ENCODE assay signal across 23 cellular contexts in genomic region chr6:45428734-45429133, GRCh38. TPM values are rescaled to one million over a fixed set of nuclear protein-coding genes. Genes with fewer than 3 reads are reported as not detected.
A peak's percentile ranks its signal among the peaks of the same experiment; 100 is the strongest.
DNase-seq lines count a peak whose midpoint lies in the region; ATAC-seq and TF ChIP-seq lines count a peak whose summit lies in the region.
"Had no signal": no experiment of that assay in that cellular context is flagged by ENCODE, and none has a peak within 500 bp of the region (broad histone marks: within the 10 kb centered on the region; RNA-seq: fewer than 3 reads in every experiment).

No MANE protein-coding gene starts in this region.

- no peaks in the 10 kb centered on the region for H4K20me1 ChIP-seq in DND-41 (ENCODE audit: insufficient read depth, low read length)

- no peak overlapping the region for H3K4me3 ChIP-seq in DND-41 (ENCODE audit: low read depth in 1 of 2, low read length in 2 of 2)
- H3K4me3 ChIP-seq in mucosa of descending colon = no peak overlapping the region
- H3K4me3 ChIP-seq in sigmoid colon = no peak overlapping the region
- H3K4me3 ChIP-seq: ascending aorta, GM23338, lung, skin epidermis had no signal

- peak overlapping the region; percentile 61 for H3K27ac ChIP-seq in DND-41 (ENCODE audit: low read length)
- peak overlapping the region in 1 of 4 donors; percentile 6 for H3K27ac ChIP-seq in sigmoid colon
- H3K27ac ChIP-seq: ascending aorta, VCaP had no signal

- H3K27me3 Mint-ChIP-seq in activated CD4-positive, alpha-beta T cell treated with anti-CD3 and anti-CD28 coated beads, Interleukin-2, amount 10 ng/mL, durations not matched to agents 24 days and 14 days = peaks cover 6% of the 10 kb centered on the region
- H3K27me3 Mint-ChIP-seq in T-helper 2 cell treated with Interferon-gamma antibody and Interleukin-4, amounts not matched to agents 5 μg/mL and 100 μg/mL, for 36 hours (ENCODE audit: low read depth) = no peaks in the 10 kb centered on the region

- H3K4me1 ChIP-seq in DND-41 (ENCODE audit: insufficient read depth, low read length) (peaks cover 79% of the 10 kb centered on the region), mucosa of descending colon (ENCODE audit: low read depth) (no peaks in the 10 kb centered on the region), sigmoid colon (peaks cover 0 to 10% (median 5%) of the 10 kb centered on the region in 4 donors)

- no peak overlapping the region for H3K9ac ChIP-seq in DND-41 (ENCODE audit: low read depth, low read length)

- H3K9me3 Mint-ChIP-seq in activated CD4-positive, alpha-beta T cell treated with anti-CD3 and anti-CD28 coated beads, Interleukin-2, amount 10 ng/mL, durations not matched to agents 24 days and 14 days = no peaks in the 10 kb centered on the region
- H3K9me3 Mint-ChIP-seq in T-helper 2 cell treated with Interferon-gamma antibody and Interleukin-4, amounts not matched to agents 5 μg/mL and 100 μg/mL, for 36 hours = no peaks in the 10 kb centered on the region
- H3K9me3 Mint-ChIP-seq: GM23338 had no signal

- ATAC-seq in DND-41 (ENCODE audit: insufficient read depth, low read depth) (peak; percentile 75), mucosa of descending colon (peak; percentile 33), HG02885 (IDR thresholded peaks at IDR 0.05; ENCODE audit: poor library complexity, unreplicated experiment) (no peak)
- ATAC-seq: GM23338 had no signal

- H3K4me2 ChIP-seq in DND-41 (ENCODE audit: insufficient read depth, low read length) = peak overlapping the region; percentile 16; the same call in 1 of the 2 replicates
- H3K4me2 ChIP-seq: GM23338 had no signal

- no peak overlapping the region for H2AFZ ChIP-seq in DND-41 (ENCODE audit: low read depth, low read length)
- H2AFZ ChIP-seq: GM23338 had no signal

- TF ChIP-seq POLR2A in sigmoid colon (IDR thresholded peaks at IDR 0.05) = no peak

- no peak overlapping the region for H3K4me3 Mint-ChIP-seq in activated CD4-positive, alpha-beta T cell treated with anti-CD3 and anti-CD28 coated beads, Interleukin-2, amount 10 ng/mL, durations not matched to agents 24 days and 14 days
- H3K4me3 Mint-ChIP-seq in T-helper 2 cell treated with Interferon-gamma antibody and Interleukin-4, amounts not matched to agents 5 μg/mL and 100 μg/mL, for 36 hours = peak overlapping the region; percentile 53
- H3K4me3 Mint-ChIP-seq: GM23338 had no signal

- TF ChIP-seq CTCF in DND-41 (IDR thresholded peaks at IDR 0.05; ENCODE audit: borderline replicate concordance, extremely low read depth, low read length, poor library complexity, severe bottlenecking) (no peak), mucosa of descending colon (IDR thresholded peaks at IDR 0.05) (no peak), sigmoid colon (IDR thresholded peaks at IDR 0.05) (no peak)

- H3K79me2 ChIP-seq in DND-41 (ENCODE audit: insufficient read depth, low read length) = peaks cover 24% of the 10 kb centered on the region

- DNase-seq in activated CD4-positive, alpha-beta T cell treated with anti-CD3 and anti-CD28 coated beads, Interleukin-2, amount 10 ng/mL, durations not matched to agents 24 days and 14 days = no peak
- DNase-seq in activated CD4-positive, alpha-beta T cell treated with anti-CD3 and anti-CD28 coated beads, Interleukin-2, amount 50 U/mL, for 4 hours = no peak
- DNase-seq in DND-41 (no peak), mucosa of descending colon (no peak), HuH-7.5 (ENCODE audit: low spot score) (no peak), sigmoid colon (no peak)
- no peak for DNase-seq in T-helper 2 cell treated with Interferon-gamma antibody and Interleukin-4, amounts not matched to agents 5 μg/mL and 100 μg/mL, for 36 hours (ENCODE audit: low spot score)
- DNase-seq: activated naive CD4-positive, alpha-beta T cell treated with anti-CD3 and anti-CD28 coated beads, Interleukin-2, amount 50 U/mL, for 16 hours; AML-193; COR-L47; dermis blood vessel endothelial cell; DMS79 treated with DMSO at 0.1 percent for 48 hours; glutamatergic neuron; KBM-7; NCI-H1092; NCI-H1930; NCI-H69 had no signal

- H3K9me3 ChIP-seq in DND-41 (ENCODE audit: insufficient read depth, low read length, severe bottlenecking) (no peaks in the 10 kb centered on the region), mucosa of descending colon (no peaks in the 10 kb centered on the region), sigmoid colon (no peaks in the 10 kb centered on the region)
- H3K9me3 ChIP-seq: ascending aorta had no signal

- peaks cover 26% of the 10 kb centered on the region for H3K36me3 Mint-ChIP-seq in activated CD4-positive, alpha-beta T cell treated with anti-CD3 and anti-CD28 coated beads, Interleukin-2, amount 10 ng/mL, durations not matched to agents 24 days and 14 days (ENCODE audit: low read depth)
- H3K36me3 Mint-ChIP-seq in T-helper 2 cell treated with Interferon-gamma antibody and Interleukin-4, amounts not matched to agents 5 μg/mL and 100 μg/mL, for 36 hours (ENCODE audit: low read depth) = peaks cover 44% of the 10 kb centered on the region

- intact Hi-C loops in activated CD4-positive, alpha-beta T cell treated with anti-CD3 and anti-CD28 coated beads, Interleukin-2, amount 10 ng/mL, durations not matched to agents 24 days and 14 days (cut with micrococcal nuclease) = loop anchor here (10.0 kb wide), 1 partner anchor 586 kb away; the partner anchor contains the start of gene CLIC5
- intact Hi-C loops in mucosa of descending colon (cut with DNase I, micrococcal nuclease) (no loop called here), sigmoid colon (cut with DNase I) (loop anchor here (5.0 to 10.0 kb wide), 2 partner anchors 44 to 126 kb away; no protein-coding TSS in a partner anchor)

- TF ChIP-seq EP300 in sigmoid colon (IDR thresholded peaks at IDR 0.05) = no peak

- peak overlapping the region; percentile 29 for H3K27ac Mint-ChIP-seq in activated CD4-positive, alpha-beta T cell treated with anti-CD3 and anti-CD28 coated beads, Interleukin-2, amount 10 ng/mL, durations not matched to agents 24 days and 14 days
- peak overlapping the region; percentile 78 for H3K27ac Mint-ChIP-seq in T-helper 2 cell treated with Interferon-gamma antibody and Interleukin-4, amounts not matched to agents 5 μg/mL and 100 μg/mL, for 36 hours
- H3K27ac Mint-ChIP-seq: GM23338 had no signal

- H3K27me3 ChIP-seq in DND-41 (ENCODE audit: insufficient read depth, low read length, poor library complexity) (no peaks in the 10 kb centered on the region), sigmoid colon (no peaks in the 10 kb centered on the region)

- WGBS in sigmoid colon, 2 donors = 80 to 88% methylated on average over 2 of the region's 2 CpGs

- H3K36me3 ChIP-seq in DND-41 (ENCODE audit: insufficient read depth, low read length) (peaks cover 14% of the 10 kb centered on the region), mucosa of descending colon (ENCODE audit: low read depth) (no peaks in the 10 kb centered on the region), sigmoid colon (no peaks in the 10 kb centered on the region)
- H3K36me3 ChIP-seq: ascending aorta had no signal

- peaks cover 50% of the 10 kb centered on the region for H3K4me1 Mint-ChIP-seq in activated CD4-positive, alpha-beta T cell treated with anti-CD3 and anti-CD28 coated beads, Interleukin-2, amount 10 ng/mL, durations not matched to agents 24 days and 14 days
- H3K4me1 Mint-ChIP-seq in T-helper 2 cell treated with Interferon-gamma antibody and Interleukin-4, amounts not matched to agents 5 μg/mL and 100 μg/mL, for 36 hours (ENCODE audit: low read depth) = peaks cover 66% of the 10 kb centered on the region

RNA-seq across cellular contexts. Expression of gene SUPT3H, which starts 51.0 kb away (rescaled TPM):
- total RNA-seq in activated CD4-positive, alpha-beta T cell treated with anti-CD3 and anti-CD28 coated beads, Interleukin-2, amount 10 ng/mL, durations not matched to agents 24 days and 14 days = 12.4 and 13.0 TPM in 2 replicates
- total RNA-seq in mucosa of descending colon = 1 to 10 TPM; 3.0 to 8.1 (median 3.5) TPM
- 10 to 100 TPM; 10.6 to 18.2 (median 13.0) TPM for total RNA-seq in sigmoid colon
- 1 to 10 TPM; 1.6 to 7.8 (median 3.5) TPM for polyA plus RNA-seq in sigmoid colon
- total RNA-seq: ascending aorta had no signal

Comparison
In these comparisons a context has a peak if more than half of its experiments do, and no peak if none do; other contexts are left out.
1. intact Hi-C loops: an anchor here in activated CD4-positive, alpha-beta T cell treated with anti-CD3 and anti-CD28 coated beads, Interleukin-2, amount 10 ng/mL, durations not matched to agents 24 days and 14 days (10.0 kb wide) and sigmoid colon (5.0 to 10.0 kb wide); none called in mucosa of descending colon.